ENCODE assay signal across 1 cellular context in genomic region chr5:132065351-132065937, GRCh38.
TF ChIP-seq lines count a peak whose summit lies in the region.

No MANE protein-coding gene starts in this region.

TF ChIP-seq in GM23338, 12 proteins besides CTCF, POLR2A, EP300 and RAD21 (continued from another document):
- no peak for TF ChIP-seq ZNF462 (CRISPR knock-in tag; IDR thresholded peaks at IDR 0.05)
- TF ChIP-seq CREB1 (CRISPR knock-in tag; IDR thresholded peaks at IDR 0.05; ENCODE audit: low read depth) = no peak
- TF ChIP-seq EZH2phosphoT487 (IDR thresholded peaks at IDR 0.05; ENCODE audit: unreplicated experiment) = no peak
- no peak for TF ChIP-seq ETS1 (IDR thresholded peaks at IDR 0.05)
- TF ChIP-seq ZNF114 (CRISPR knock-in tag; IDR thresholded peaks at IDR 0.05) = no peak
- TF ChIP-seq ZNF331 (CRISPR knock-in tag; IDR thresholded peaks at IDR 0.05; ENCODE audit: low read depth) = no peak
- TF ChIP-seq NANOG (IDR thresholded peaks at IDR 0.05; ENCODE audit: borderline replicate concordance) = no peak
- no peak for TF ChIP-seq JUNB (IDR thresholded peaks at IDR 0.05; ENCODE audit: unreplicated experiment)
- no peak for TF ChIP-seq STAT1 (IDR thresholded peaks at IDR 0.05; ENCODE audit: unreplicated experiment)
- no peak for TF ChIP-seq POLR2AphosphoS5 (IDR thresholded peaks at IDR 0.05; ENCODE audit: low read depth)
